In genomic region chr2:25878361-25879132, GRCh38 we compare ENCODE assay signal across 8 cellular contexts. TPM values are rescaled to one million over a fixed set of nuclear protein-coding genes. Genes with fewer than 3 reads are reported as not detected.
DNase-seq lines count a peak whose midpoint lies in the region; ATAC-seq and TF ChIP-seq lines count a peak whose summit lies in the region.

ASXL2 (minus strand) TSS chr2:25878487; CDS start chr2:25878222, 265 bp downstream.

- in situ Hi-C loops in GM13976 (cut with MboI; ENCODE audit: low sequenced_read_pairs, unreplicated experiment): no loop called here

- DNase-seq in GM13976 (ENCODE audit: low spot score) (peak; percentile 94), NCI-H146 treated with DMSO at 0.1 percent for 48 hours (lab: John Stamatoyannopoulos, UW; ENCODE audit: unreplicated experiment) (peak; percentile 95), amniotic epithelial cell (ENCODE audit: low read depth) (peak; percentile 96), left cardiac atrium (peak; percentile 97), posterior vena cava (ENCODE audit: low spot score) (peak; percentile 99), upper lobe of right lung (peak; percentile 99)

- peak; percentile 88 for ATAC-seq in HG02870 (IDR thresholded peaks at IDR 0.05; ENCODE audit: unreplicated experiment)
- peak; percentile 99 for ATAC-seq in left cardiac atrium
- ATAC-seq in upper lobe of right lung: peak; percentile 98

- H3K4me3 ChIP-seq in upper lobe of right lung: peak within 1 kb of the TSS; percentile 79

- H3K27me3 ChIP-seq in upper lobe of right lung: peaks cover 4% of the 10 kb centered on the region

- peaks cover 19% of the 10 kb centered on the region for H3K4me1 ChIP-seq in upper lobe of right lung

- peak; percentile 6 for TF ChIP-seq CTCF in GM13976 (IDR thresholded peaks at IDR 0.05; ENCODE audit: borderline replicate concordance, control extremely low read depth, extremely low read depth, insufficient read depth, missing control alignments)
- TF ChIP-seq CTCF in upper lobe of right lung (IDR thresholded peaks at IDR 0.05): no peak

- peak within 1 kb of the TSS; percentile 85 for H3K27ac ChIP-seq in upper lobe of right lung

- peaks cover 9% of the 10 kb centered on the region for H3K36me3 ChIP-seq in upper lobe of right lung

- intact Hi-C loops in T-helper 1 cell treated with Interleukin-12 subunit alpha and Interleukin-12 subunit beta and Interleukin-4 antibody, amounts not matched to agents 30 ng/mL and 1 ng/mL, for 36 hours (cut with micrococcal nuclease): loop anchor here (1.0 to 10.0 kb wide), 18 partner anchors 26 to 1831 kb away; partner anchors contain the start of genes ADGRF3, CCDC121, DTNB and FKBP1B
- intact Hi-C loops in left cardiac atrium (cut with DNase I) (no loop called here), posterior vena cava (cut with DNase I) (no loop called here), upper lobe of right lung (cut with DNase I) (no loop called here)

- H3K9me3 ChIP-seq in upper lobe of right lung: no peaks in the 10 kb centered on the region

RNA-seq across cellular contexts. Expression of gene ASXL2, which starts in this region (rescaled TPM):
- 38.3 and 43.4 TPM in 2 replicates for total RNA-seq in T-helper 1 cell treated with Interleukin-12 subunit alpha and Interleukin-12 subunit beta and Interleukin-4 antibody, amounts not matched to agents 30 ng/mL and 1 ng/mL, for 36 hours
- 10 to 100 TPM; 21.7 to 22.2 TPM for total RNA-seq in left cardiac atrium
- total RNA-seq in posterior vena cava: 10 to 100 TPM; 24.1 to 29.2 TPM
- 34.3 TPM for total RNA-seq in upper lobe of right lung

Comparison
In these comparisons a context has a peak if more than half of its experiments do, and no peak if none do; other contexts are left out.
1. Peak in every context shown above with its lines: DNase-seq, ATAC-seq, H3K4me3 ChIP-seq and H3K27ac ChIP-seq.